8 cellular contexts compared by ENCODE assay signal in the genomic region with DNA sequence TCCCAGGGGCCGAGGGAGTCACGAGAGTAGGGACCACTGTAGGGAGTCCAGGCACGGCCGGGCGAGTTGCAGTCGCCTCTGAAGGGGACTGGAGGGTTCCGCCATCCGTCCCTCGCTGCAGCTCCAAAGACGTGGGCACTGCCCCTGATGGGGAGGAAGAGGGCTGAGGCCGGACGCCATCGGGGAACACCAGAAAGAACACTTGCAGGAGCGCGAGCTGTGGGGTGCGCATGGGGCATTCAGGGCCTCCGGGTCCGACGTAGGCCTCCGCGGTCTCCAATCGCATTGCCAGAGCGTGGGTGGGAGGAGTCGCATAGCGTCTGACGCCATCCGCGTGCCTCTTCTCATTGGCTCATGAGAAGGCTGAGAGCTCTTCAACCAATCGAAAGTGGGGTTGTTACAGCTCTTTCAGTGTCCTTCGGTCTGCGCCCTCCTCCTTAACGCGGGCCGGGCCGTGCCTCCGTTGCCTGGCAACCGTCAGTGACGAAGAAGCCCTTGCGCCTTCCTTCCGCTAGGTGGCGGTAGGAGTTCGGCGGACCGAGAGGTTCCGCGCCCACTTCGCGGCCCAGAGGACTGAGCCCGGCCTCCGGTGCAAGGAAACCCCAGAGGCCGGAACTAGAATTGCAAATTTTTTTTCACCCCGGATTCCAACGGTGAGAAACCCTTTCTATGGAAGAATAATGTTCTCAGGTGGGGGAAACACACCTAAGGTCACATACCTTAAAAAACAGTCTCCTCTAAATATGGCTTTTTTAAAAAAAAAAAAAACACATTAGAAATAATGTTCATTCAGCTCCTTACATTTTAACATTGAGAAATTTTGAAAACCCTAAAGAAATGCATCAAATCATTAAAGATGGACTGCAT. TPM values are rescaled to one million over a fixed set of nuclear protein-coding genes. Genes with fewer than 3 reads are reported as not detected.
DNase-seq lines count a peak whose midpoint lies in the region; ATAC-seq and TF ChIP-seq lines count a peak whose summit lies in the region.

A gene with protein sequence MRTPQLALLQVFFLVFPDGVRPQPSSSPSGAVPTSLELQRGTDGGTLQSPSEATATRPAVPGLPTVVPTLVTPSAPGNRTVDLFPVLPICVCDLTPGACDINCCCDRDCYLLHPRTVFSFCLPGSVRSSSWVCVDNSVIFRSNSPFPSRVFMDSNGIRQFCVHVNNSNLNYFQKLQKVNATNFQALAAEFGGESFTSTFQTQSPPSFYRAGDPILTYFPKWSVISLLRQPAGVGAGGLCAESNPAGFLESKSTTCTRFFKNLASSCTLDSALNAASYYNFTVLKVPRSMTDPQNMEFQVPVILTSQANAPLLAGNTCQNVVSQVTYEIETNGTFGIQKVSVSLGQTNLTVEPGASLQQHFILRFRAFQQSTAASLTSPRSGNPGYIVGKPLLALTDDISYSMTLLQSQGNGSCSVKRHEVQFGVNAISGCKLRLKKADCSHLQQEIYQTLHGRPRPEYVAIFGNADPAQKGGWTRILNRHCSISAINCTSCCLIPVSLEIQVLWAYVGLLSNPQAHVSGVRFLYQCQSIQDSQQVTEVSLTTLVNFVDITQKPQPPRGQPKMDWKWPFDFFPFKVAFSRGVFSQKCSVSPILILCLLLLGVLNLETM (minus strand): TSS at position 260 of the 867 bp plus-strand sequence. CDS start 28 bp downstream, at position 232.

- peak; percentile 99 for ATAC-seq in HG02763 (IDR thresholded peaks at IDR 0.05; ENCODE audit: unreplicated experiment)
- peak; percentile 100 for ATAC-seq in upper lobe of left lung (ENCODE audit: low FRiP score in 2 of 2)

- H3K4me1 ChIP-seq in upper lobe of left lung = peaks cover 16 to 22% (median 20%) of the 10 kb centered on the region in 4 donors

- peak within 1 kb of the TSS; percentile 72 to 86 (median 78) for H3K4me3 ChIP-seq in upper lobe of left lung

- H3K36me3 ChIP-seq in upper lobe of left lung = peaks cover 0 to 28% (median 6%) of the 10 kb centered on the region in 4 donors

- DNase-seq in NCI-H1417 treated with DMSO at 0.1 percent for 48 hours (lab: John Stamatoyannopoulos, UW) (peak; percentile 50), T follicular helper cell (ENCODE audit: low read depth) (peak; percentile 94), cardiac septum (ENCODE audit: low spot score) (peak; percentile 99), pons (ENCODE audit: low spot score) (peak; percentile 100), upper lobe of left lung (peak; percentile 94 to 99)

- H3K27ac ChIP-seq in adipose tissue (ENCODE audit: low read depth, low read length) (no peak within 1 kb of the TSS), upper lobe of left lung (peak within 1 kb of the TSS; percentile 70 to 87 (median 81))

- intact Hi-C loops in cardiac septum (cut with DNase I) = loop anchor here (1.0 to 5.0 kb wide), 3 partner anchors 148 to 348 kb away; a partner anchor contains a TSS

- no peaks in the 10 kb centered on the region for H3K27me3 ChIP-seq in upper lobe of left lung

- TF ChIP-seq POLR2A in upper lobe of left lung (IDR thresholded peaks at IDR 0.05) = peak in 3 of 4 donors; percentile 59 to 84 (median 78)

- H3K9me3 ChIP-seq in upper lobe of left lung = no peaks in the 10 kb centered on the region

- no peak for TF ChIP-seq EP300 in upper lobe of left lung (IDR thresholded peaks at IDR 0.05)

- TF ChIP-seq CTCF in GM12873 (IDR thresholded peaks at IDR 0.05; ENCODE audit: insufficient read depth, low read depth, low read length, missing control alignments) (peak; percentile 95), upper lobe of left lung (IDR thresholded peaks at IDR 0.05) (peak; percentile 96 to 100 (median 100))

- 0% methylated on average over 53 of the region's 53 CpGs for WGBS in adipose tissue, 3 donors
- WGBS in upper lobe of left lung, 2 donors = 0 to 1% methylated on average over 25 to 48 of the region's 53 CpGs

RNA-seq across cellular contexts. Expression of the gene that starts here (rescaled TPM):
- 10 to 100 TPM; 13.4 to 16.9 (median 14.3) TPM for polyA plus RNA-seq in adipose tissue
- total RNA-seq in cardiac septum (12.4 TPM), upper lobe of left lung (10 to 100 TPM; 12.6 to 27.6 (median 25.5) TPM)

Comparison
In these comparisons a context has a peak if more than half of its experiments do, and no peak if none do; other contexts are left out.
1. DNase-seq: peak in every context shown above with its lines; median percentile 100 in pons; 99 in cardiac septum; 96 in upper lobe of left lung; 94 in T follicular helper cell; 50 in NCI-H1417 treated with DMSO at 0.1 percent for 48 hours.